Comparison of ENCODE assay signal across 8 cellular contexts in genomic region chr9:131727184-131727785, GRCh38. TPM values are rescaled to one million over a fixed set of nuclear protein-coding genes. Genes with fewer than 3 reads are reported as not detected.
DNase-seq lines count a peak whose midpoint lies in the region; ATAC-seq and TF ChIP-seq lines count a peak whose summit lies in the region.

No MANE protein-coding gene starts in this region.

- H3K4me3 ChIP-seq in liver (ENCODE audit: low read depth in 1 of 3, low read length in 3 of 3), result no peak overlapping the region
- H3K4me3 ChIP-seq in vagina, result no peak overlapping the region
- H3K4me3 ChIP-seq in neural progenitor cell, result no peak overlapping the region

- TF ChIP-seq POLR2A in vagina (IDR thresholded peaks at IDR 0.05), result no peak

- in situ Hi-C loops in GM13977 (cut with MboI; ENCODE audit: low pct_unique_long_range_greater_than_20kb, low sequenced_read_pairs, unreplicated experiment), result no loop called here

- H2AFZ ChIP-seq in neural progenitor cell (replicated peaks), result no peak overlapping the region

- no peak for DNase-seq in activated naive CD4-positive, alpha-beta T cell treated with Interleukin-2 at 50 U/mL for 16 hours
- no peak for DNase-seq in activated naive CD8-positive, alpha-beta T cell treated with anti-CD3 and anti-CD28 coated beads, Interleukin-2, amount 50 U/mL, for 24 hours
- DNase-seq in vagina (ENCODE audit: extremely low spot score in 2 of 2) (no peak), GM13977 (ENCODE audit: low spot score) (no peak), neural progenitor cell (ENCODE audit: low spot score) (no peak)

- peaks cover 34% of the 10 kb centered on the region for H4K20me1 ChIP-seq in neural progenitor cell (ENCODE audit: low read depth)

- ATAC-seq in activated naive CD8-positive, alpha-beta T cell treated with anti-CD3 and anti-CD28 coated beads, Interleukin-2, amount 50 U/mL, for 24 hours, result no peak
- no peak for ATAC-seq in GM18498 (IDR thresholded peaks at IDR 0.05; ENCODE audit: unreplicated experiment)

- H3K79me2 ChIP-seq in neural progenitor cell (ENCODE audit: low read depth), result peaks cover 55% of the 10 kb centered on the region

- no peaks in the 10 kb centered on the region for H3F3A ChIP-seq in neural progenitor cell (ENCODE audit: low read depth)

- WGBS in liver, result 61% methylated on average over 7 of the region's 7 CpGs

- peak overlapping the region; percentile 94 for H3K27ac Mint-ChIP-seq in activated naive CD4-positive, alpha-beta T cell treated with anti-CD3 and anti-CD28 coated beads, Interleukin-2, amount 50 U/mL, for 24 hours
- peak overlapping the region; percentile 97 for H3K27ac Mint-ChIP-seq in activated naive CD8-positive, alpha-beta T cell treated with anti-CD3 and anti-CD28 coated beads, Interleukin-2, amount 50 U/mL, for 24 hours
- H3K27ac Mint-ChIP-seq in neural progenitor cell, result no peak overlapping the region

- H3K36me3 ChIP-seq in liver (ENCODE audit: control insufficient read depth in 4 of 4, insufficient read depth in 3 of 4, low read depth in 1 of 4, low read length in 3 of 4) (no peaks in the 10 kb centered on the region), vagina (no peaks in the 10 kb centered on the region), neural progenitor cell (no peaks in the 10 kb centered on the region)

- H3K27me3 Mint-ChIP-seq in activated naive CD4-positive, alpha-beta T cell treated with anti-CD3 and anti-CD28 coated beads, Interleukin-2, amount 50 U/mL, for 24 hours, result no peaks in the 10 kb centered on the region
- H3K27me3 Mint-ChIP-seq in activated naive CD8-positive, alpha-beta T cell treated with anti-CD3 and anti-CD28 coated beads, Interleukin-2, amount 50 U/mL, for 24 hours, result no peaks in the 10 kb centered on the region
- H3K27me3 Mint-ChIP-seq in neural progenitor cell (ENCODE audit: insufficient read depth, low read depth), result no peaks in the 10 kb centered on the region

- TF ChIP-seq CTCF in liver (IDR thresholded peaks at IDR 0.05; ENCODE audit: low read depth, low read length, missing input control) (no peak), vagina (IDR thresholded peaks at IDR 0.05) (no peak), GM13977 (IDR thresholded peaks at IDR 0.05; ENCODE audit: extremely low read depth, insufficient read depth, missing control alignments) (no peak), neural progenitor cell (IDR thresholded peaks at IDR 0.05) (no peak)

- H3K9me3 Mint-ChIP-seq in activated naive CD4-positive, alpha-beta T cell treated with anti-CD3 and anti-CD28 coated beads, Interleukin-2, amount 50 U/mL, for 24 hours, result no peaks in the 10 kb centered on the region
- H3K9me3 Mint-ChIP-seq in activated naive CD8-positive, alpha-beta T cell treated with anti-CD3 and anti-CD28 coated beads, Interleukin-2, amount 50 U/mL, for 24 hours, result no peaks in the 10 kb centered on the region
- H3K9me3 Mint-ChIP-seq in neural progenitor cell, result peaks cover 20% of the 10 kb centered on the region

- H3K4me1 ChIP-seq in liver (ENCODE audit: control insufficient read depth in 4 of 4, insufficient read depth in 4 of 4, low read length in 3 of 4), result peaks cover 9 to 37% (median 33%) of the 10 kb centered on the region in 4 donors
- H3K4me1 ChIP-seq in vagina, result peaks cover 69% of the 10 kb centered on the region
- peaks cover 12% of the 10 kb centered on the region for H3K4me1 ChIP-seq in neural progenitor cell

- no peak overlapping the region for H3K4me2 ChIP-seq in neural progenitor cell

- intact Hi-C loops in vagina (cut with DNase I), result no loop called here

- H3K9ac ChIP-seq in liver (ENCODE audit: low read depth in 1 of 2, low read length in 2 of 2), result peak overlapping the region in 1 of 2 donors; percentile 19
- no peak overlapping the region for H3K9ac ChIP-seq in neural progenitor cell

- H3K4me3 Mint-ChIP-seq in activated naive CD4-positive, alpha-beta T cell treated with anti-CD3 and anti-CD28 coated beads, Interleukin-2, amount 50 U/mL, for 24 hours, result peak overlapping the region; percentile 76
- H3K4me3 Mint-ChIP-seq in activated naive CD8-positive, alpha-beta T cell treated with anti-CD3 and anti-CD28 coated beads, Interleukin-2, amount 50 U/mL, for 24 hours, result peak overlapping the region; percentile 69
- H3K4me3 Mint-ChIP-seq in neural progenitor cell, result no peak overlapping the region

- H3K27me3 ChIP-seq in liver (ENCODE audit: control insufficient read depth in 4 of 4, insufficient read depth in 4 of 4, low read length in 3 of 4), result no peaks in the 10 kb centered on the region
- no peaks in the 10 kb centered on the region for H3K27me3 ChIP-seq in vagina
- no peaks in the 10 kb centered on the region for H3K27me3 ChIP-seq in neural progenitor cell

- H3K4me1 Mint-ChIP-seq in activated naive CD4-positive, alpha-beta T cell treated with anti-CD3 and anti-CD28 coated beads, Interleukin-2, amount 50 U/mL, for 24 hours, result peaks cover 83% of the 10 kb centered on the region
- peaks cover 89% of the 10 kb centered on the region for H3K4me1 Mint-ChIP-seq in activated naive CD8-positive, alpha-beta T cell treated with anti-CD3 and anti-CD28 coated beads, Interleukin-2, amount 50 U/mL, for 24 hours
- H3K4me1 Mint-ChIP-seq in neural progenitor cell, result peaks cover 25% of the 10 kb centered on the region

- H3K27ac ChIP-seq in liver (ENCODE audit: low read depth in 1 of 2, low read length in 2 of 2), result peak overlapping the region; percentile 11 to 38
- H3K27ac ChIP-seq in vagina, result peak overlapping the region; percentile 49
- no peak overlapping the region for H3K27ac ChIP-seq in neural progenitor cell

- no peaks in the 10 kb centered on the region for H3K36me3 Mint-ChIP-seq in activated naive CD4-positive, alpha-beta T cell treated with anti-CD3 and anti-CD28 coated beads, Interleukin-2, amount 50 U/mL, for 24 hours
- peaks cover 10% of the 10 kb centered on the region for H3K36me3 Mint-ChIP-seq in activated naive CD8-positive, alpha-beta T cell treated with anti-CD3 and anti-CD28 coated beads, Interleukin-2, amount 50 U/mL, for 24 hours (ENCODE audit: low read depth)
- peaks cover 20% of the 10 kb centered on the region for H3K36me3 Mint-ChIP-seq in neural progenitor cell

- peak in 1 of 2 donors; percentile 6 for TF ChIP-seq RAD21 in liver (IDR thresholded peaks at IDR 0.05)

- no peaks in the 10 kb centered on the region for H3K9me3 ChIP-seq in liver (ENCODE audit: control insufficient read depth in 4 of 4, low read length in 3 of 4)
- no peaks in the 10 kb centered on the region for H3K9me3 ChIP-seq in vagina
- H3K9me3 ChIP-seq in neural progenitor cell (ENCODE audit: low read depth), result no peaks in the 10 kb centered on the region

TF ChIP-seq in liver, 16 proteins besides CTCF, POLR2A, EP300 and RAD21:
- TF ChIP-seq JUND (IDR thresholded peaks at IDR 0.05), result peak in 1 of 2 donors; percentile 19
- peak; percentile 93 to 94 for TF ChIP-seq HNF4A (conservative IDR thresholded peaks at IDR 0.05)
- no peak for TF ChIP-seq FOXA2 (IDR thresholded peaks at IDR 0.05)
- no peak for TF ChIP-seq MAX (IDR thresholded peaks at IDR 0.05)
- TF ChIP-seq REST (IDR thresholded peaks at IDR 0.05), result no peak
- TF ChIP-seq HNF4G (IDR thresholded peaks at IDR 0.05), result peak; percentile 75
- TF ChIP-seq SP1 (IDR thresholded peaks at IDR 0.05), result peak; percentile 52
- no peak for TF ChIP-seq EGR1 (IDR thresholded peaks at IDR 0.05; ENCODE audit: low read depth in 2 of 2)
- TF ChIP-seq NR2F2 (IDR thresholded peaks at IDR 0.05), result no peak
- TF ChIP-seq, protein P1, sequence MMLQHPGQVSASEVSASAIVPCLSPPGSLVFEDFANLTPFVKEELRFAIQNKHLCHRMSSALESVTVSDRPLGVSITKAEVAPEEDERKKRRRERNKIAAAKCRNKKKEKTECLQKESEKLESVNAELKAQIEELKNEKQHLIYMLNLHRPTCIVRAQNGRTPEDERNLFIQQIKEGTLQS (IDR thresholded peaks at IDR 0.05), result no peak
- TF ChIP-seq RXRA (IDR thresholded peaks at IDR 0.05), result peak; percentile 57 to 73
TF ChIP-seq in liver: peak in this region for 5.

RNA-seq across cellular contexts. Expression of gene RAPGEF1, which starts 12.6 kb away (rescaled TPM):
- total RNA-seq in liver (10 to 100 TPM; 14.1 to 19.6 TPM), vagina (57.9 TPM), neural progenitor cell (ENCODE audit: low replicate concordance) (33.3 and 34.6 TPM in 2 replicates)
- polyA plus RNA-seq in liver, result 10 to 100 TPM in 1 of 2 donors, 1 to 10 TPM in 1; 5.6 to 19.7 TPM
